Comparison of ENCODE assay signal across 9 cellular contexts in genomic region chr11:101127699-101128570, GRCh38. TPM values are rescaled to one million over a fixed set of nuclear protein-coding genes. Genes with fewer than 3 reads are reported as not detected.
DNase-seq lines count a peak whose midpoint lies in the region; ATAC-seq and TF ChIP-seq lines count a peak whose summit lies in the region.
"Had no signal": no experiment of that assay in that cellular context is flagged by ENCODE, and none has a peak within 500 bp of the region (broad histone marks: within the 10 kb centered on the region; RNA-seq: fewer than 3 reads in every experiment).

No MANE protein-coding gene starts in this region.

- H3K36me3 ChIP-seq in body of pancreas (replicated peaks in 1 of 2; ENCODE audit: insufficient read depth in 1 of 2, low read depth in 2 of 2) (no peaks in the 10 kb centered on the region), kidney epithelial cell (ENCODE audit: control insufficient read depth, insufficient read depth, low read length) (no peaks in the 10 kb centered on the region), subcutaneous abdominal adipose tissue (ENCODE audit: control insufficient read depth in 5 of 5, insufficient read depth in 5 of 5, low read length in 5 of 5) (no peaks in the 10 kb centered on the region)

- H3K9me3 ChIP-seq in body of pancreas: no peaks in the 10 kb centered on the region
- H3K9me3 ChIP-seq in subcutaneous abdominal adipose tissue (ENCODE audit: control insufficient read depth in 5 of 5, low read length in 5 of 5): no peaks in the 10 kb centered on the region

- no peak overlapping the region for H3K27ac Mint-ChIP-seq in activated T-helper 17 cell treated with anti-CD3 and anti-CD28 coated beads, Interleukin-2, amount 50 U/mL, for 72 hours

- peaks cover 0 to 19% of the 10 kb centered on the region in 2 donors for H3K27me3 ChIP-seq in body of pancreas
- H3K27me3 ChIP-seq in kidney epithelial cell (ENCODE audit: control insufficient read depth, insufficient read depth, low read length): peaks cover 33% of the 10 kb centered on the region
- H3K27me3 ChIP-seq in subcutaneous abdominal adipose tissue (ENCODE audit: control insufficient read depth in 5 of 5, insufficient read depth in 4 of 5, low read length in 5 of 5): peaks cover 0 to 17% (median 5%) of the 10 kb centered on the region in 5 donors

- H3K4me3 Mint-ChIP-seq in activated T-helper 17 cell treated with anti-CD3 and anti-CD28 coated beads, Interleukin-2, amount 50 U/mL, for 72 hours: no peak overlapping the region

- peaks cover 1% of the 10 kb centered on the region for H3K9me3 Mint-ChIP-seq in activated T-helper 17 cell treated with anti-CD3 and anti-CD28 coated beads, Interleukin-2, amount 50 U/mL, for 72 hours

- H3K4me1 Mint-ChIP-seq in activated T-helper 17 cell treated with anti-CD3 and anti-CD28 coated beads, Interleukin-2, amount 50 U/mL, for 72 hours: no peaks in the 10 kb centered on the region

- peak; percentile 30 for DNase-seq in DMS 273 (lab: John Stamatoyannopoulos, UW; ENCODE audit: unreplicated experiment)
- DNase-seq in DMS 273 treated with DMSO at 0.1 percent for 48 hours (lab: John Stamatoyannopoulos, UW): no peak
- DNase-seq in body of pancreas: peak; percentile 4 to 24 (median 13)
- no peak for DNase-seq in kidney epithelial cell (ENCODE audit: low read depth)
- DNase-seq in stimulated activated naive CD4-positive, alpha-beta T cell treated with Interleukin-2 at 50 U/mL for 16 hours (lab: John Stamatoyannopoulos, UW): no peak
- DNase-seq in NCI-H2227 treated with DMSO at 0.1 percent for 48 hours (lab: John Stamatoyannopoulos, UW): no peak

- H3K36me3 Mint-ChIP-seq in activated T-helper 17 cell treated with anti-CD3 and anti-CD28 coated beads, Interleukin-2, amount 50 U/mL, for 72 hours (ENCODE audit: low read depth): no peaks in the 10 kb centered on the region

- H3K4me3 ChIP-seq in body of pancreas (no peak overlapping the region), kidney epithelial cell (ENCODE audit: low read depth, low read length) (peak overlapping the region; percentile 45), subcutaneous abdominal adipose tissue (ENCODE audit: low read depth in 1 of 5, low read length in 5 of 5) (peak overlapping the region in 4 of 5 donors; percentile 79 to 88 (median 83))

- H3K4me1 ChIP-seq in body of pancreas (peaks cover 31% of the 10 kb centered on the region), subcutaneous abdominal adipose tissue (ENCODE audit: control insufficient read depth in 5 of 5, insufficient read depth in 5 of 5, low read length in 5 of 5) (peaks cover 0 to 31% (median 26%) of the 10 kb centered on the region in 5 donors)

- TF ChIP-seq CTCF in body of pancreas (IDR thresholded peaks at IDR 0.05): no peak
- TF ChIP-seq CTCF in kidney epithelial cell (IDR thresholded peaks at IDR 0.05; ENCODE audit: insufficient read depth, low read length, poor library complexity, severe bottlenecking): no peak

- peak; percentile 26 for ATAC-seq in body of pancreas
- no peak for ATAC-seq in activated T-helper 17 cell treated with anti-CD3 and anti-CD28 coated beads, Interleukin-2, amount 50 U/mL, for 72 hours (replicated peaks)

- intact Hi-C loops in body of pancreas (cut with DNase I): no loop called here

- 1% methylated on average over 73 of the region's 93 CpGs; no CpG with 5 or more reads in 1 of the 2 donors for WGBS in body of pancreas, 2 donors

- H3K27ac ChIP-seq in body of pancreas (no peak overlapping the region), subcutaneous abdominal adipose tissue (ENCODE audit: low read depth, low read length) (no peak overlapping the region)
- H3K27ac ChIP-seq: VCaP had no signal

- peak overlapping the region in 4 of 5 donors; percentile 43 to 68 (median 63) for H3K9ac ChIP-seq in subcutaneous abdominal adipose tissue (ENCODE audit: low read length in 5 of 5)

- peaks cover 36% of the 10 kb centered on the region for H3K27me3 Mint-ChIP-seq in activated T-helper 17 cell treated with anti-CD3 and anti-CD28 coated beads, Interleukin-2, amount 50 U/mL, for 72 hours

- no peak for TF ChIP-seq POLR2A in body of pancreas (IDR thresholded peaks at IDR 0.05)

RNA-seq across cellular contexts. Expression of gene PGR, which starts 1.7 kb away (rescaled TPM):
- total RNA-seq in body of pancreas (1 to 10 TPM; 1.6 to 2.3 TPM), kidney epithelial cell (under 0.01 TPM in 2 replicates)
- total RNA-seq in activated T-helper 17 cell treated with anti-CD3 and anti-CD28 coated beads, Interleukin-2, amount 50 U/mL, for 72 hours: not detected

Comparison
In these comparisons a context has a peak if more than half of its experiments do, and no peak if none do; other contexts are left out.
1. DNase-seq: peak in DMS 273 (single experiment) and body of pancreas (4 of 4); none in DMS 273 treated with DMSO at 0.1 percent for 48 hours (single experiment), kidney epithelial cell (single experiment), stimulated activated naive CD4-positive, alpha-beta T cell treated with Interleukin-2 at 50 U/mL for 16 hours (single experiment) and NCI-H2227 treated with DMSO at 0.1 percent for 48 hours (single experiment).
2. H3K4me3 ChIP-seq: peak in kidney epithelial cell (single experiment) and subcutaneous abdominal adipose tissue (4 of 5); none in body of pancreas (0 of 2).